Comparison of ENCODE assay signal across 12 cellular contexts in genomic region chr15:96285306-96285705, GRCh38. TPM values are rescaled to one million over a fixed set of nuclear protein-coding genes. Genes with fewer than 3 reads are reported as not detected.
DNase-seq lines count a peak whose midpoint lies in the region; ATAC-seq and TF ChIP-seq lines count a peak whose summit lies in the region.
"Had no signal": no experiment of that assay in that cellular context is flagged by ENCODE, and none has a peak within 500 bp of the region (broad histone marks: within the 10 kb centered on the region; RNA-seq: fewer than 3 reads in every experiment).

No MANE protein-coding gene starts in this region.

- H3K27me3 Mint-ChIP-seq in Calu3 (ENCODE audit: unreplicated experiment) = no peaks in the 10 kb centered on the region
- H3K27me3 Mint-ChIP-seq: naive B cell had no signal

- peaks cover 5% of the 10 kb centered on the region for H3K36me3 Mint-ChIP-seq in Calu3 (ENCODE audit: insufficient read depth, unreplicated experiment)
- H3K36me3 Mint-ChIP-seq: naive B cell had no signal

- DNase-seq in Right ventricle myocardium inferior (ENCODE audit: missing footprints) (no peak), cardiac septum (ENCODE audit: low spot score) (no peak), brain pericyte (ENCODE audit: low read depth, low spot score) (peak; percentile 98), kidney glomerular epithelial cell (lab: John Stamatoyannopoulos, UW) (peak; percentile 94), activated gamma-delta T cell treated with Interleukin-2 at 50 U/mL for 16 hours (no peak), Calu3 (no peak), NCI-H774 (lab: John Stamatoyannopoulos, UW) (no peak), AML-193 (lab: John Stamatoyannopoulos, UW) (no peak)
- DNase-seq: naive B cell, NCI-H446 treated with DMSO at 0.1 percent for 48 hours, thyroid gland had no signal

- H3K27ac Mint-ChIP-seq in Calu3 (ENCODE audit: unreplicated experiment) = no peak overlapping the region
- H3K27ac Mint-ChIP-seq: IgD-negative memory B cell had no signal

- CTCF ChIA-PET in Calu3 (lab: Charles Lee) = interaction anchor here (0.6 kb wide), 1 partner anchor 341 kb away, joined by 3 read pairs; no protein-coding TSS in a partner anchor

- no peak overlapping the region for H3K4me3 Mint-ChIP-seq in Calu3 (ENCODE audit: low read depth, unreplicated experiment)
- H3K4me3 Mint-ChIP-seq: IgD-negative memory B cell, naive B cell had no signal

- no peaks in the 10 kb centered on the region for H3K4me1 Mint-ChIP-seq in Calu3 (ENCODE audit: low read depth, unreplicated experiment)
- H3K4me1 Mint-ChIP-seq: IgD-negative memory B cell, naive B cell had no signal

- peaks cover 2% of the 10 kb centered on the region for H3K9me3 Mint-ChIP-seq in Calu3 (ENCODE audit: low read depth, unreplicated experiment)

- BruUV-seq in Calu3 (replicated peaks; lab: Mats Ljungman, UMichigan) = no TSS peak

- peak; percentile 52 for ATAC-seq in Right ventricle myocardium inferior

- TF ChIP-seq CTCF in Calu3 (IDR thresholded peaks at IDR 0.05; ENCODE audit: unreplicated experiment) = no peak

- intact Hi-C loops in Right ventricle myocardium inferior (cut with DNase I) = no loop called here
- intact Hi-C loops in cardiac septum (cut with DNase I) = no loop called here
- intact Hi-C loops in Calu3 (cut with micrococcal nuclease; ENCODE audit: unreplicated experiment) = no loop called here

RNA-seq across cellular contexts. Expression of gene NR2F2, which starts 45.2 kb away (rescaled TPM):
- total RNA-seq in Right ventricle myocardium inferior = 14.2 TPM
- total RNA-seq in cardiac septum = 21.0 TPM
- total RNA-seq in Calu3 (2022) = 158 and 167 TPM in 2 replicates

Comparison
In these comparisons a context has a peak if more than half of its experiments do, and no peak if none do; other contexts are left out.
1. DNase-seq: peak in brain pericyte (single experiment) and kidney glomerular epithelial cell (single experiment); none in Right ventricle myocardium inferior (single experiment), cardiac septum (single experiment), activated gamma-delta T cell treated with Interleukin-2 at 50 U/mL for 16 hours (single experiment), Calu3 (single experiment), NCI-H774 (single experiment) and AML-193 (0 of 2).